ENCODE assay signal across 8 cellular contexts in genomic region chr11:70204466-70204799, GRCh38. TPM values are rescaled to one million over a fixed set of nuclear protein-coding genes. Genes with fewer than 3 reads are reported as not detected.
DNase-seq lines count a peak whose midpoint lies in the region; ATAC-seq and TF ChIP-seq lines count a peak whose summit lies in the region.

No MANE protein-coding gene starts in this region.

- H3K4me1 ChIP-seq in CD8-positive, alpha-beta memory T cell (ENCODE audit: insufficient read depth, low read length): peaks cover 40% of the 10 kb centered on the region
- H3K4me1 ChIP-seq in OCI-LY3 (ENCODE audit: low read length) (peaks cover 12% of the 10 kb centered on the region), endocrine pancreas (ENCODE audit: control insufficient read depth, insufficient read depth, low read length) (no peaks in the 10 kb centered on the region), neutrophil (ENCODE audit: control insufficient read depth in 1 of 2, insufficient read depth in 1 of 2, low read depth in 1 of 2, low read length in 1 of 2) (peaks cover 54 to 56% of the 10 kb centered on the region in 2 experiments)

- no peak for ATAC-seq in GM18498 (IDR thresholded peaks at IDR 0.05; ENCODE audit: unreplicated experiment)

- DNase-seq in CD8-positive, alpha-beta memory T cell: no peak
- no peak for DNase-seq in foreskin melanocyte
- DNase-seq in medulla oblongata (ENCODE audit: extremely low spot score): no peak
- no peak for DNase-seq in NCI-H226

- peaks cover 6 to 62% (median 12%) of the 10 kb centered on the region in 3 donors for H3K36me3 Mint-ChIP-seq in CD8-positive, alpha-beta memory T cell

- peaks cover 46% of the 10 kb centered on the region for H4K20me1 ChIP-seq in OCI-LY3 (ENCODE audit: insufficient read depth, low read length)

- no peaks in the 10 kb centered on the region for H3K9me3 ChIP-seq in CD8-positive, alpha-beta memory T cell (ENCODE audit: low read length)
- H3K9me3 ChIP-seq in OCI-LY3 (ENCODE audit: insufficient read depth, low read length) (no peaks in the 10 kb centered on the region), endocrine pancreas (ENCODE audit: control insufficient read depth, low read length) (no peaks in the 10 kb centered on the region), neutrophil (no peaks in the 10 kb centered on the region)

- POLR2A ChIA-PET in CD8-positive, alpha-beta memory T cell (lab: Charles Lee): no interaction called here

- H3K4me1 Mint-ChIP-seq in CD8-positive, alpha-beta memory T cell: peaks cover 46 to 63% (median 57%) of the 10 kb centered on the region in 3 donors

- H3K9ac ChIP-seq in OCI-LY3 (ENCODE audit: low read length) (peak overlapping the region; percentile 95), endocrine pancreas (ENCODE audit: control insufficient read depth, insufficient read depth, low read length) (peak overlapping the region; percentile 96)

- H3K36me3 ChIP-seq in CD8-positive, alpha-beta memory T cell (ENCODE audit: insufficient read depth, low read length): peaks cover 36% of the 10 kb centered on the region
- H3K36me3 ChIP-seq in OCI-LY3 (replicated peaks; ENCODE audit: low read depth, low read length) (peaks cover 49% of the 10 kb centered on the region), endocrine pancreas (ENCODE audit: control insufficient read depth, insufficient read depth, low read length) (no peaks in the 10 kb centered on the region), neutrophil (peaks cover 46% of the 10 kb centered on the region)

- H3K9me3 Mint-ChIP-seq in CD8-positive, alpha-beta memory T cell: no peaks in the 10 kb centered on the region

- H3K27me3 Mint-ChIP-seq in CD8-positive, alpha-beta memory T cell: peaks cover 0 to 2% of the 10 kb centered on the region in 2 donors

- peak overlapping the region; percentile 91 to 99 (median 97) for H3K4me3 Mint-ChIP-seq in CD8-positive, alpha-beta memory T cell

- H3K4me2 ChIP-seq in OCI-LY3 (ENCODE audit: low read length): peak overlapping the region; percentile 96

- peak overlapping the region; percentile 94 for H3K27ac ChIP-seq in CD8-positive, alpha-beta memory T cell (ENCODE audit: low read depth, low read length)
- peak overlapping the region; percentile 69 for H3K27ac ChIP-seq in OCI-LY3 (ENCODE audit: low read length)
- peak overlapping the region; percentile 97 for H3K27ac ChIP-seq in neutrophil

- no peak for TF ChIP-seq CTCF in OCI-LY3 (IDR thresholded peaks at IDR 0.05; ENCODE audit: low read depth, low read length)
- no peak for TF ChIP-seq CTCF in neutrophil (IDR thresholded peaks at IDR 0.05)

- H3K27me3 ChIP-seq in CD8-positive, alpha-beta memory T cell (ENCODE audit: insufficient read depth, low read length, poor library complexity, severe bottlenecking): no peaks in the 10 kb centered on the region
- peaks cover 4% of the 10 kb centered on the region; the same call in 1 of the 2 replicates for H3K27me3 ChIP-seq in OCI-LY3 (ENCODE audit: low read depth, low read length)
- H3K27me3 ChIP-seq in endocrine pancreas (ENCODE audit: control insufficient read depth, insufficient read depth, low read length): no peaks in the 10 kb centered on the region
- peaks cover 2% of the 10 kb centered on the region for H3K27me3 ChIP-seq in neutrophil

- H3K4me3 ChIP-seq in CD8-positive, alpha-beta memory T cell (ENCODE audit: low read length): peak overlapping the region; percentile 99
- H3K4me3 ChIP-seq in OCI-LY3 (ENCODE audit: low read length) (peak overlapping the region; percentile 93), endocrine pancreas (ENCODE audit: control insufficient read depth, insufficient read depth, low read length) (peak overlapping the region; percentile 84), neutrophil (ENCODE audit: low read depth in 1 of 2, low read length in 1 of 2) (peak overlapping the region; percentile 99 to 100)

- no peak overlapping the region for H2AFZ ChIP-seq in OCI-LY3 (ENCODE audit: low read depth, low read length)

- peak overlapping the region; percentile 95 to 99 (median 97) for H3K27ac Mint-ChIP-seq in CD8-positive, alpha-beta memory T cell

- peaks cover 45% of the 10 kb centered on the region for H3K79me2 ChIP-seq in OCI-LY3 (ENCODE audit: low read length)

- CTCF ChIA-PET in CD8-positive, alpha-beta memory T cell (lab: Charles Lee): interaction anchor here (1.0 to 1.6 kb wide), 2 partner anchors 8 to 67 kb away, joined by 4 to 5 read pairs; partner anchors contain the start of gene PPFIA1

RNA-seq across cellular contexts. Expression of gene FADD, which starts 1.3 kb away (rescaled TPM):
- total RNA-seq in CD8-positive, alpha-beta memory T cell: 10 to 100 TPM; 38.5 to 39.4 TPM
- 22.9 TPM for polyA plus RNA-seq in CD8-positive, alpha-beta memory T cell
